In the genomic region with DNA sequence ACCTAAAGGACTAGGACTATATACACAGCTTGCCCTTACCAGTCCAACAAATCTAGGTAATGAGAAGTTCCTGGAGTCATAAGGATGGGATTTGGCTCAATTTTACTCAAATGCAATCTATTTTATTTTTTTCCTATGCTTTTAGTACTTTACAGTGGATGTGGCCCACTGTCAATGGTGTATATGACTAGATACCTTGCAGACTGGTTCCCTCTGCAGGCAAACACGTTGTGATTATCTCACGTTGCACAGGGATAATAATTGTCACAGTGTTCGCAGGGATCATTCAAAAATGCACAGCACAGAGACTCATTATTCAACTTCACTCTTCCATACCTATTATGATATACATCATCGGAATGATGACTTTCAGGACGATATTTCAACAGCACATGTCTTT, we compare ENCODE assay signal across 19 cellular contexts.
DNase-seq lines count a peak whose midpoint lies in the region; ATAC-seq, FAIRE-seq and TF ChIP-seq lines count a peak whose summit lies in the region.
"Had no signal": no experiment of that assay in that cellular context is flagged by ENCODE, and none has a peak within 500 bp of the region (broad histone marks: within the 10 kb centered on the region; RNA-seq: fewer than 3 reads in every experiment).

No MANE protein-coding gene starts in this region.

- H2AK5ac ChIP-seq in H1 (ENCODE audit: low read depth, low read length) = no peak overlapping the region

- no peak overlapping the region for H4K8ac ChIP-seq in H1 (ENCODE audit: extremely low read depth, insufficient read depth, low read length)

- no peak overlapping the region for H2BK5ac ChIP-seq in H1 (ENCODE audit: low read depth, low read length)

- peak in 2 of 3 experiments; percentile 19 to 26; a peak in 2 of 4 replicates for TF ChIP-seq CTCF in H1 (IDR thresholded peaks at IDR 0.05; ENCODE audit: control extremely low read depth in 1 of 3, insufficient read depth in 1 of 3, low read depth in 1 of 3, low read length in 3 of 3)
- TF ChIP-seq CTCF in osteoblast (IDR thresholded peaks at IDR 0.05; ENCODE audit: extremely low read depth, low read depth, low read length) = peak; percentile 17

- TF ChIP-seq RAD21 in H1 (IDR thresholded peaks at IDR 0.05 in 1 of 2, conservative IDR thresholded peaks at IDR 0.05 in 1 of 2; ENCODE audit: low read depth in 2 of 2, low read length in 2 of 2) = peak; percentile 57 to 69

- H3K4me1 ChIP-seq in H1 (replicated peaks in 1 of 4; ENCODE audit: control insufficient read depth in 3 of 4, insufficient read depth in 4 of 4, low read length in 3 of 4) (no peaks in the 10 kb centered on the region), osteoblast (ENCODE audit: insufficient read depth, low read length) (no peaks in the 10 kb centered on the region)
- H3K4me1 ChIP-seq: Caco-2, vagina had no signal

- CTCF ChIA-PET in H1 (lab: Charles Lee; ENCODE audit: partially characterized antibody) = interaction anchor here (0.7 to 1.4 kb wide), 2 partner anchors 158 to 165 kb away, joined by 4 to 8 read pairs; no protein-coding TSS in a partner anchor

- no peak overlapping the region for H3K56ac ChIP-seq in H1 (replicated peaks; ENCODE audit: insufficient read length, low read depth, low read length)

- H3K18ac ChIP-seq in H1 (ENCODE audit: extremely low read depth, low read length) = no peak overlapping the region

- no peaks in the 10 kb centered on the region for H4K20me1 ChIP-seq in H1 (replicated peaks in 1 of 2; ENCODE audit: control insufficient read depth in 1 of 2, insufficient read depth in 2 of 2, low read length in 2 of 2)
- H4K20me1 ChIP-seq in osteoblast (ENCODE audit: insufficient read depth, low read length) = no peaks in the 10 kb centered on the region

- no peak overlapping the region for H3K4me2 ChIP-seq in H1 (ENCODE audit: insufficient read depth in 1 of 2, low read depth in 2 of 2, low read length in 2 of 2)
- no peak overlapping the region for H3K4me2 ChIP-seq in osteoblast (ENCODE audit: insufficient read depth, low read length)

- WGBS in H1 (ENCODE audit: extremely low coverage in 1 of 2, insufficient coverage in 1 of 2, insufficient read length in 1 of 2, insufficient replicate concordance in 2 of 2, low coverage in 1 of 2, low lambda C conversion rate in 2 of 2, missing lambda C conversion rate in 1 of 2), 2 experiments = 74% methylated on average over 5 of the region's 5 CpGs; no CpG with 5 or more reads in 1 of the 2 experiments

- TF ChIP-seq EP300 in H1 (IDR thresholded peaks at IDR 0.05; ENCODE audit: borderline replicate concordance in 1 of 2, low read depth in 2 of 2, low read length in 2 of 2) = no peak

- H3K23ac ChIP-seq in H1 (ENCODE audit: insufficient read length) = no peak overlapping the region

- no peak overlapping the region for H3K4ac ChIP-seq in H1 (replicated peaks; ENCODE audit: insufficient read length, low read depth, low read length)

- no peak for TF ChIP-seq POLR2A in H1 (IDR thresholded peaks at IDR 0.05; ENCODE audit: control extremely low read depth in 1 of 2, low read depth in 2 of 2, low read length in 2 of 2)

- H3K23me2 ChIP-seq in H1 (ENCODE audit: low read depth, low read length) = no peaks in the 10 kb centered on the region; the same call in 1 of the 2 replicates

- H3K4me3 ChIP-seq in H1 (ENCODE audit: extremely low read depth in 1 of 4, insufficient read depth in 2 of 4, low read depth in 3 of 4, low read length in 4 of 4) = no peak overlapping the region
- H3K4me3 ChIP-seq in osteoblast (ENCODE audit: insufficient read depth, low read length) = no peak overlapping the region
- H3K4me3 ChIP-seq: vagina had no signal

- H3K9me3 ChIP-seq in H1 (ENCODE audit: insufficient read depth in 2 of 2, low read depth in 1 of 2, low read length in 1 of 2) = no peaks in the 10 kb centered on the region
- no peaks in the 10 kb centered on the region for H3K9me3 ChIP-seq in osteoblast (ENCODE audit: low read depth, low read length)
- H3K9me3 ChIP-seq: Caco-2, vagina had no signal

- no peaks in the 10 kb centered on the region for H3K79me2 ChIP-seq in H1 (ENCODE audit: control insufficient read depth in 1 of 2, insufficient read depth in 2 of 2, low read length in 2 of 2)
- no peaks in the 10 kb centered on the region for H3K79me2 ChIP-seq in osteoblast (ENCODE audit: insufficient read depth, low read length)

- H2BK20ac ChIP-seq in H1 (ENCODE audit: low read length) = no peak overlapping the region

- H3K27ac ChIP-seq in H1 (ENCODE audit: low read depth, low read length) (no peak overlapping the region), osteoblast (ENCODE audit: low read depth, low read length) (no peak overlapping the region)
- H3K27ac ChIP-seq: vagina had no signal

- no peak overlapping the region for H2AFZ ChIP-seq in H1 (ENCODE audit: low read length)
- H2AFZ ChIP-seq in osteoblast (ENCODE audit: low read length) = no peak overlapping the region

- H2BK120ac ChIP-seq in H1 (replicated peaks; ENCODE audit: low read depth, low read length) = no peak overlapping the region

- no peak for ATAC-seq in HG03280 (IDR thresholded peaks at IDR 0.05; ENCODE audit: unreplicated experiment)
- ATAC-seq in GM18867 (IDR thresholded peaks at IDR 0.05; ENCODE audit: unreplicated experiment) = no peak

- H3K9ac ChIP-seq in H1 (replicated peaks in 1 of 4; ENCODE audit: extremely low read depth in 1 of 4, low read depth in 3 of 4, low read length in 3 of 4) = no peak overlapping the region

- H3K79me1 ChIP-seq in H1 (ENCODE audit: low read depth, low read length) = no peaks in the 10 kb centered on the region

- no peak for FAIRE-seq in H1 (lab: Jason Lieb, UNC)
- FAIRE-seq: colon, G401.6, GM12891, HTR-8/SVneo had no signal

- POLR2A ChIA-PET in H1 (lab: Charles Lee; ENCODE audit: partially characterized antibody) = no interaction called here

- peak; percentile 7 for DNase-seq in NCI-H2171 treated with DMSO at 0.1 percent for 48 hours (lab: John Stamatoyannopoulos, UW)
- no peak for DNase-seq in NCI-H2171 (lab: John Stamatoyannopoulos, UW)
- peak; percentile 33 for DNase-seq in NCI-H446 treated with DMSO at 0.1 percent for 48 hours (lab: John Stamatoyannopoulos, UW)
- DNase-seq in H1 (ENCODE audit: low read depth in 1 of 2, low spot score in 2 of 2) = no peak
- DNase-seq in osteoblast (ENCODE audit: insufficient read length, low spot score, missing footprints) = no peak
- DNase-seq in DMS114 treated with DMSO at 0.1 percent for 48 hours (lab: John Stamatoyannopoulos, UW; ENCODE audit: unreplicated experiment) = no peak
- DNase-seq: activated B cell treated with CpG ODN at 0.5 μM for 24 hours; activated CD8-positive, alpha-beta memory T cell treated with anti-CD3 and anti-CD28 coated beads for 24 hours; Caco-2; NCI-H2107; SHP77; stimulated activated CD4-positive, alpha-beta T cell treated with anti-CD3 and anti-CD28 coated beads, Interleukin-15, amount 100 ng/mL, for 24 hours had no signal

- H3K27me3 ChIP-seq in H1 (replicated peaks in 1 of 4; ENCODE audit: control insufficient read depth in 3 of 4, extremely low read depth in 1 of 4, insufficient read depth in 3 of 4, low read length in 3 of 4) = no peaks in the 10 kb centered on the region
- H3K27me3 ChIP-seq in osteoblast (ENCODE audit: insufficient read depth, low read length) = no peaks in the 10 kb centered on the region
- H3K27me3 ChIP-seq: vagina had no signal

- no peak overlapping the region for H2BK12ac ChIP-seq in H1 (ENCODE audit: low read depth, low read length)

- H3K14ac ChIP-seq in H1 (ENCODE audit: insufficient read length) = no peak overlapping the region

- H2BK15ac ChIP-seq in H1 (ENCODE audit: low read length) = no peak overlapping the region

- no peak overlapping the region for H4K91ac ChIP-seq in H1 (replicated peaks; ENCODE audit: insufficient read length, low read length)

- H3K36me3 ChIP-seq in H1 (ENCODE audit: control insufficient read depth in 2 of 4, insufficient read depth in 4 of 4, low read length in 3 of 4) (no peaks in the 10 kb centered on the region), osteoblast (ENCODE audit: insufficient read depth, low read length) (no peaks in the 10 kb centered on the region)
- H3K36me3 ChIP-seq: vagina had no signal

- H4K5ac ChIP-seq in H1 (ENCODE audit: insufficient read length, low read depth, low read length) = no peak overlapping the region

TF ChIP-seq in H1, 55 proteins besides CTCF, POLR2A, EP300 and RAD21:
- no peak for TF ChIP-seq ASH2L (IDR thresholded peaks at IDR 0.05; ENCODE audit: low read length)
- TF ChIP-seq EGR1 (IDR thresholded peaks at IDR 0.05; ENCODE audit: borderline replicate concordance, low read depth, low read length) = no peak

Comparison
In these comparisons a context has a peak if more than half of its experiments do, and no peak if none do; other contexts are left out.
1. DNase-seq: peak in NCI-H2171 treated with DMSO at 0.1 percent for 48 hours (single experiment) and NCI-H446 treated with DMSO at 0.1 percent for 48 hours (single experiment); none in NCI-H2171 (single experiment), H1 (0 of 2), osteoblast (single experiment) and DMS114 treated with DMSO at 0.1 percent for 48 hours (single experiment).